15 cellular contexts compared by ENCODE assay signal in the genomic region with DNA sequence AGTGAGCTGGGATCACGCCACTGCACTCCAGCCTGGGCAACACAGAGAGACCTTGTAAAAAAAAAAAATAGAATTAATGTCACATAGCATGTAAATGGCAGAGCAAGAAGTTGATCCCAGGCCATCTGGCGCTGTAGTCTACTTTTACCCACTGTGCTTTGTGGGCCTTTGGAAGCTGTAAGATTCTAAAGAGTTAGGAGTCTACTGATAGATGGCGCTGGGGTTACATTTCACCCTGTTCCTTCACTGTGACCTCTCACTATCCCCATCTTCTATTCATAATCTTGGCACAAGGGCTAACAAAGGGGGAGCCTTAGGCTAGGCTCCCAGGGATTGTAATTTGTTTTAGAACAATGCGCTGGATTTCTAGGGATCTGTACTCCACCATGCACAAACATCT. TPM values are rescaled to one million over a fixed set of nuclear protein-coding genes. Genes with fewer than 3 reads are reported as not detected.
DNase-seq lines count a peak whose midpoint lies in the region; FAIRE-seq and TF ChIP-seq lines count a peak whose summit lies in the region.
"Had no signal": no experiment of that assay in that cellular context is flagged by ENCODE, and none has a peak within 500 bp of the region (broad histone marks: within the 10 kb centered on the region; RNA-seq: fewer than 3 reads in every experiment).

No MANE protein-coding gene starts in this region.

- peak; percentile 19 for DNase-seq in stimulated activated CD4-positive, alpha-beta T cell treated with anti-CD3 and anti-CD28 coated beads, Interleukin-4, amount 100 ng/mL, for 24 hours
- no peak for DNase-seq in stimulated activated CD4-positive, alpha-beta T cell treated with anti-CD3 and anti-CD28 coated beads, Interleukin-2, amount 100 ng/mL, for 24 hours
- DNase-seq in MM.1S (no peak), dermis blood vessel endothelial cell (peak; percentile 27), smooth muscle cell (lab: John Stamatoyannopoulos, UW; ENCODE audit: unreplicated experiment) (no peak), kidney (no peak), UCSD-AML1 (lab: John Stamatoyannopoulos, UW; ENCODE audit: unreplicated experiment) (no peak), HFFc6 (no peak)
- DNase-seq: activated T-cell treated with anti-CD3 and anti-CD28 coated beads, Interleukin-2, amount 50 U/mL, for 72 hours; erythroblast; naive B cell; stimulated activated CD8-positive, alpha-beta memory T cell treated with anti-CD3 and anti-CD28 coated beads, Interleukin-4, amount 100 ng/mL, for 48 hours had no signal

- H4K20me1 ChIP-seq in MM.1S (ENCODE audit: insufficient read depth, low read length) (no peaks in the 10 kb centered on the region), smooth muscle cell (ENCODE audit: low read depth) (no peaks in the 10 kb centered on the region)

- H3K4me3 ChIP-seq in MM.1S (ENCODE audit: low read length): no peak overlapping the region
- H3K4me3 ChIP-seq in smooth muscle cell: no peak overlapping the region
- H3K4me3 ChIP-seq in kidney (ENCODE audit: low read length in 2 of 2): no peak overlapping the region
- H3K4me3 ChIP-seq: vagina had no signal

- H3K4me2 ChIP-seq in MM.1S (ENCODE audit: low read depth, low read length) (no peak overlapping the region), smooth muscle cell (no peak overlapping the region)

- H3K36me3 ChIP-seq in MM.1S (replicated peaks; ENCODE audit: insufficient read depth, low read length): no peaks in the 10 kb centered on the region
- H3K36me3 ChIP-seq in smooth muscle cell (ENCODE audit: low read depth): no peaks in the 10 kb centered on the region
- H3K36me3 ChIP-seq in kidney (ENCODE audit: control insufficient read depth in 1 of 2, insufficient read depth in 2 of 2, low read length in 2 of 2): no peaks in the 10 kb centered on the region
- H3K36me3 ChIP-seq: vagina had no signal

- H3K36me3 Mint-ChIP-seq in HFFc6 (ENCODE audit: low read depth): no peaks in the 10 kb centered on the region
- H3K36me3 Mint-ChIP-seq: naive B cell had no signal

- no peak overlapping the region for H3K9ac ChIP-seq in MM.1S (ENCODE audit: low read length)
- H3K9ac ChIP-seq in smooth muscle cell (ENCODE audit: low read depth): no peak overlapping the region
- no peak overlapping the region for H3K9ac ChIP-seq in kidney (ENCODE audit: low read length in 2 of 2)

- peaks cover 6% of the 10 kb centered on the region for H3K4me1 Mint-ChIP-seq in HFFc6 (ENCODE audit: low read depth)

- H3K27me3 ChIP-seq in MM.1S (replicated peaks; ENCODE audit: insufficient read depth, low read length) (no peaks in the 10 kb centered on the region), smooth muscle cell (ENCODE audit: low read depth) (no peaks in the 10 kb centered on the region)
- H3K27me3 ChIP-seq: vagina had no signal

- no peak overlapping the region for H3K27ac Mint-ChIP-seq in HFFc6
- H3K27ac Mint-ChIP-seq: activated T-cell treated with anti-CD3 and anti-CD28 coated beads, Interleukin-2, amount 50 U/mL, for 72 hours; naive B cell had no signal

- TF ChIP-seq CTCF in MM.1S (IDR thresholded peaks at IDR 0.05; ENCODE audit: low read length) (peak; percentile 22), smooth muscle cell (IDR thresholded peaks at IDR 0.05; ENCODE audit: borderline replicate concordance, insufficient read depth, poor library complexity, severe bottlenecking) (no peak), kidney (IDR thresholded peaks at IDR 0.05; ENCODE audit: borderline replicate concordance, extremely low read depth, insufficient read depth) (no peak), HFFc6 (IDR thresholded peaks at IDR 0.05) (no peak)

- H3K9me2 ChIP-seq in MM.1S (replicated peaks; ENCODE audit: insufficient read depth, low read length): no peaks in the 10 kb centered on the region

- H2AFZ ChIP-seq in MM.1S (ENCODE audit: low read length) (no peak overlapping the region), smooth muscle cell (ENCODE audit: low read depth) (no peak overlapping the region)

- H3K79me2 ChIP-seq in MM.1S (ENCODE audit: low read length): no peaks in the 10 kb centered on the region
- H3K79me2 ChIP-seq in smooth muscle cell (ENCODE audit: low read depth): no peaks in the 10 kb centered on the region

- H3K4me1 ChIP-seq in MM.1S (ENCODE audit: low read length) (peaks cover 36% of the 10 kb centered on the region), smooth muscle cell (ENCODE audit: low read depth) (no peaks in the 10 kb centered on the region), kidney (ENCODE audit: control insufficient read depth in 1 of 2, insufficient read depth in 1 of 2, low read depth in 1 of 2, low read length in 2 of 2) (no peaks in the 10 kb centered on the region)
- H3K4me1 ChIP-seq: Caco-2, vagina had no signal

- no peak overlapping the region for H3K4me3 Mint-ChIP-seq in HFFc6
- H3K4me3 Mint-ChIP-seq: activated T-cell treated with anti-CD3 and anti-CD28 coated beads, Interleukin-2, amount 50 U/mL, for 72 hours; naive B cell had no signal

- 81% methylated on average over 4 of the region's 4 CpGs for WGBS in smooth muscle cell (ENCODE audit: low lambda C conversion rate)

- no peak overlapping the region for H3K27ac ChIP-seq in MM.1S (ENCODE audit: low read length)
- H3K27ac ChIP-seq in smooth muscle cell (ENCODE audit: low read depth): no peak overlapping the region
- no peak overlapping the region for H3K27ac ChIP-seq in kidney (ENCODE audit: low read depth in 2 of 2, low read length in 2 of 2)
- H3K27ac ChIP-seq: vagina had no signal

- peaks cover 22% of the 10 kb centered on the region for H3K27me3 Mint-ChIP-seq in HFFc6 (ENCODE audit: insufficient read depth)
- H3K27me3 Mint-ChIP-seq: naive B cell had no signal

- no peak for FAIRE-seq in kidney (lab: Jason Lieb, UNC)
- FAIRE-seq: islet of Langerhans had no signal

- H3K9me3 ChIP-seq in MM.1S (replicated peaks; ENCODE audit: insufficient read depth, low read length) (no peaks in the 10 kb centered on the region), smooth muscle cell (replicated peaks; ENCODE audit: low read depth) (no peaks in the 10 kb centered on the region), kidney (ENCODE audit: control insufficient read depth in 1 of 2, low read length in 2 of 2) (no peaks in the 10 kb centered on the region)
- H3K9me3 ChIP-seq: Caco-2, vagina had no signal

- H3K9me3 Mint-ChIP-seq in HFFc6: no peaks in the 10 kb centered on the region

- intact Hi-C loops in kidney (cut with DNase I): no loop called here

- H3F3A ChIP-seq in MM.1S (ENCODE audit: insufficient read depth, low read length) (peaks cover 19% of the 10 kb centered on the region), smooth muscle cell (ENCODE audit: low read depth) (no peaks in the 10 kb centered on the region)

RNA-seq across cellular contexts. Expression of a gene that starts 24.4 kb away (rescaled TPM):
- total RNA-seq in dermis blood vessel endothelial cell (not detected in 2 replicates), smooth muscle cell (not detected in 2 replicates), kidney (0.35 TPM)
- polyA plus RNA-seq in smooth muscle cell (not detected in 2 replicates), kidney (ENCODE audit: insufficient read depth, low read depth, low replicate concordance) (not detected)
- total RNA-seq in HFFc6 (2021; fragmentation: NEBNext Ultra II Directional; extraction: Animal tissue kit (Norgen Biotek cat#: 25700)): not detected
- total RNA-seq: activated T-cell treated with anti-CD3 and anti-CD28 coated beads, Interleukin-2, amount 50 U/mL, for 72 hours; Caco-2; vagina had no signal

RNA-seq across cellular contexts. Expression of a gene that starts 41.8 kb away (rescaled TPM):
- total RNA-seq in dermis blood vessel endothelial cell (0.51 and 1.3 TPM in 2 replicates), smooth muscle cell (not detected in 2 replicates), kidney (8.2 TPM)
- polyA plus RNA-seq in smooth muscle cell (not detected in 2 replicates), kidney (ENCODE audit: insufficient read depth, low read depth, low replicate concordance) (0.86 TPM)
- total RNA-seq in HFFc6 (2021; fragmentation: NEBNext Ultra II Directional; extraction: Animal tissue kit (Norgen Biotek cat#: 25700)): not detected
- total RNA-seq: activated T-cell treated with anti-CD3 and anti-CD28 coated beads, Interleukin-2, amount 50 U/mL, for 72 hours; Caco-2 had no signal

Comparison
In these comparisons a context has a peak if more than half of its experiments do, and no peak if none do; other contexts are left out.
1. DNase-seq: peak in stimulated activated CD4-positive, alpha-beta T cell treated with anti-CD3 and anti-CD28 coated beads, Interleukin-4, amount 100 ng/mL, for 24 hours (single experiment) and dermis blood vessel endothelial cell (single experiment); none in stimulated activated CD4-positive, alpha-beta T cell treated with anti-CD3 and anti-CD28 coated beads, Interleukin-2, amount 100 ng/mL, for 24 hours (0 of 2), MM.1S (single experiment), smooth muscle cell (single experiment), kidney (single experiment), UCSD-AML1 (single experiment) and HFFc6 (single experiment).